In genomic region chr3:134312873-134313838, GRCh38 we compare ENCODE assay signal across 8 cellular contexts.
DNase-seq lines count a peak whose midpoint lies in the region; ATAC-seq and TF ChIP-seq lines count a peak whose summit lies in the region.

No MANE protein-coding gene starts in this region.

- no peaks in the 10 kb centered on the region for H3K9me3 Mint-ChIP-seq in MCF 10A (ENCODE audit: unreplicated experiment)
- H3K9me3 Mint-ChIP-seq in activated naive CD4-positive, alpha-beta T cell treated with anti-CD3 and anti-CD28 coated beads, Interleukin-2, amount 10 ng/mL, durations not matched to agents 7 days and 5 days, result no peaks in the 10 kb centered on the region

- H3K36me3 ChIP-seq in duodenal mucosa (ENCODE audit: control insufficient read depth in 1 of 2, insufficient read depth in 2 of 2, low read length in 2 of 2), result no peaks in the 10 kb centered on the region
- no peaks in the 10 kb centered on the region for H3K36me3 ChIP-seq in right lobe of liver
- H3K36me3 ChIP-seq in thyroid gland, result no peaks in the 10 kb centered on the region

- H3K9ac ChIP-seq in duodenal mucosa (ENCODE audit: low read depth in 1 of 2, low read length in 2 of 2), result peak overlapping the region; percentile 68 to 71

- H3K27me3 Mint-ChIP-seq in MCF 10A (ENCODE audit: insufficient read depth, unreplicated experiment), result no peaks in the 10 kb centered on the region
- H3K27me3 Mint-ChIP-seq in activated naive CD4-positive, alpha-beta T cell treated with anti-CD3 and anti-CD28 coated beads, Interleukin-2, amount 10 ng/mL, durations not matched to agents 7 days and 5 days, result peaks cover 79% of the 10 kb centered on the region

- H3K27ac ChIP-seq in duodenal mucosa (ENCODE audit: low read depth, low read length) (peak overlapping the region; percentile 85), right lobe of liver (peak overlapping the region; percentile 73 to 92 (median 82)), thyroid gland (peak overlapping the region; percentile 79 to 94 (median 90))

- H3K36me3 Mint-ChIP-seq in MCF 10A (ENCODE audit: insufficient read depth, unreplicated experiment), result no peaks in the 10 kb centered on the region
- no peaks in the 10 kb centered on the region for H3K36me3 Mint-ChIP-seq in activated naive CD4-positive, alpha-beta T cell treated with anti-CD3 and anti-CD28 coated beads, Interleukin-2, amount 10 ng/mL, durations not matched to agents 7 days and 5 days

- no peak overlapping the region for H3K4me3 Mint-ChIP-seq in MCF 10A (ENCODE audit: unreplicated experiment)
- H3K4me3 Mint-ChIP-seq in activated naive CD4-positive, alpha-beta T cell treated with anti-CD3 and anti-CD28 coated beads, Interleukin-2, amount 10 ng/mL, durations not matched to agents 7 days and 5 days, result no peak overlapping the region

- intact Hi-C loops in MCF 10A (cut with micrococcal nuclease) (no loop called here), right lobe of liver (cut with DNase I) (loop anchor here in 1 of 2 donors (5.0 kb wide), 1 partner anchor 54 kb away; no protein-coding TSS in a partner anchor), thyroid gland (cut with DNase I) (loop anchor here (5.0 kb wide), 1 partner anchor 64 kb away; no protein-coding TSS in a partner anchor)

- in situ Hi-C loops in T47D (cut with HindIII; ENCODE audit: low pct_unique_long_range_greater_than_20kb, low sequenced_read_pairs), result no loop called here

- no peak for TF ChIP-seq CTCF in MCF 10A (IDR thresholded peaks at IDR 0.05; ENCODE audit: unreplicated experiment)
- peak; percentile 17 to 50 (median 45) for TF ChIP-seq CTCF in right lobe of liver (IDR thresholded peaks at IDR 0.05)
- TF ChIP-seq CTCF in thyroid gland (IDR thresholded peaks at IDR 0.05), result peak in 2 of 6 experiments; percentile 31 to 43

- 4% methylated on average over 24 of the region's 74 CpGs for WGBS in right lobe of liver (ENCODE audit: insufficient coverage, low coverage, low lambda C conversion rate, missing lambda C conversion rate)
- 10 to 23% methylated on average over 24 to 41 of the region's 74 CpGs for WGBS in thyroid gland, 2 donors

- TF ChIP-seq POLR2A in right lobe of liver (IDR thresholded peaks at IDR 0.05) (peak; percentile 82), thyroid gland (IDR thresholded peaks at IDR 0.05) (peak; percentile 47 to 84)

- peak; percentile 83 to 89 for DNase-seq in T47D (ENCODE audit: low read depth in 1 of 2, low spot score in 1 of 2)
- no peak for DNase-seq in MCF 10A (ENCODE audit: unreplicated experiment)
- DNase-seq in right lobe of liver, result peak; percentile 81 to 87 (median 85)
- peak; percentile 83 to 85 for DNase-seq in thyroid gland
- no peak for DNase-seq in NK-92 treated with Interleukin-12 subunit alpha and Interleukin-12 subunit beta, amount 100 ng/mL, for 24 hours (lab: John Stamatoyannopoulos, UW)
- no peak for DNase-seq in activated naive CD4-positive, alpha-beta T cell treated with anti-CD3 and anti-CD28 coated beads, Interleukin-2, amount 10 ng/mL, durations not matched to agents 7 days and 5 days

- H3K27ac Mint-ChIP-seq in MCF 10A (ENCODE audit: low read depth, unreplicated experiment), result no peak overlapping the region
- H3K27ac Mint-ChIP-seq in activated naive CD4-positive, alpha-beta T cell treated with anti-CD3 and anti-CD28 coated beads, Interleukin-2, amount 10 ng/mL, durations not matched to agents 7 days and 5 days, result no peak overlapping the region

- H3K4me3 ChIP-seq in duodenal mucosa (ENCODE audit: low read depth in 1 of 2, low read length in 2 of 2) (peak overlapping the region; percentile 58 to 62), right lobe of liver (peak overlapping the region; percentile 51 to 66 (median 65)), thyroid gland (replicated peaks in 1 of 3) (peak overlapping the region in 1 of 3 donors; percentile 16)

- no TSS peak for BruUV-seq in MCF 10A (replicated peaks; lab: Mats Ljungman, UMichigan)

- CTCF ChIA-PET in MCF 10A (lab: Yijun Ruan, JAX), result interaction anchor here (0.6 to 13.0 kb wide), 4 partner anchors 63 to 1961 kb away, joined by 3 to 444 read pairs (median 4); partner anchors contain the start of gene ANAPC13
- CTCF ChIA-PET in activated naive CD4-positive, alpha-beta T cell treated with anti-CD3 and anti-CD28 coated beads, Interleukin-2, amount 10 ng/mL, durations not matched to agents 7 days and 5 days (lab: Charles Lee), result interaction anchor here (1.3 to 2.7 kb wide), 2 partner anchors 161 to 165 kb away, joined by 3 to 6 read pairs; no protein-coding TSS in a partner anchor

- H3K27me3 ChIP-seq in duodenal mucosa (ENCODE audit: control insufficient read depth in 1 of 2, insufficient read depth in 2 of 2, low read length in 2 of 2), result peaks cover 7 to 9% of the 10 kb centered on the region in 2 donors
- H3K27me3 ChIP-seq in right lobe of liver, result no peaks in the 10 kb centered on the region
- no peaks in the 10 kb centered on the region for H3K27me3 ChIP-seq in thyroid gland

- peaks cover 60% of the 10 kb centered on the region for H3K4me1 Mint-ChIP-seq in MCF 10A (ENCODE audit: insufficient read depth, unreplicated experiment)
- no peaks in the 10 kb centered on the region for H3K4me1 Mint-ChIP-seq in activated naive CD4-positive, alpha-beta T cell treated with anti-CD3 and anti-CD28 coated beads, Interleukin-2, amount 10 ng/mL, durations not matched to agents 7 days and 5 days

- ATAC-seq in right lobe of liver, result peak; percentile 58 to 79 (median 68)
- ATAC-seq in HG03045 (IDR thresholded peaks at IDR 0.05; ENCODE audit: unreplicated experiment), result no peak

- H3K9me3 ChIP-seq in duodenal mucosa (ENCODE audit: control insufficient read depth in 1 of 2, low read length in 2 of 2), result no peaks in the 10 kb centered on the region
- no peaks in the 10 kb centered on the region for H3K9me3 ChIP-seq in right lobe of liver
- no peaks in the 10 kb centered on the region for H3K9me3 ChIP-seq in thyroid gland

- H3K4me1 ChIP-seq in duodenal mucosa (ENCODE audit: control insufficient read depth in 1 of 2, insufficient read depth in 2 of 2, low read length in 2 of 2) (peaks cover 46 to 49% of the 10 kb centered on the region in 2 donors), right lobe of liver (peaks cover 0 to 67% (median 30%) of the 10 kb centered on the region in 4 donors), thyroid gland (peaks cover 51 to 65% of the 10 kb centered on the region in 2 donors)

- POLR2A ChIA-PET in MCF 10A (lab: Yijun Ruan, JAX), result interaction anchor here (0.6 to 6.5 kb wide), 11 partner anchors 14 to 161 kb away, joined by 3 to 39 read pairs (median 3); partner anchors contain the start of gene AMOTL2

Comparison
In these comparisons a context has a peak if more than half of its experiments do, and no peak if none do; other contexts are left out.
1. DNase-seq: peak in T47D (2 of 2), right lobe of liver (3 of 3) and thyroid gland (2 of 2); none in MCF 10A (single experiment), NK-92 treated with Interleukin-12 subunit alpha and Interleukin-12 subunit beta, amount 100 ng/mL, for 24 hours (single experiment) and activated naive CD4-positive, alpha-beta T cell treated with anti-CD3 and anti-CD28 coated beads, Interleukin-2, amount 10 ng/mL, durations not matched to agents 7 days and 5 days (single experiment).
2. Peak in every context shown above with its lines, with median percentiles within 50 percentile points of each other: H3K27ac ChIP-seq.